9 cellular contexts compared by ENCODE assay signal in the genomic region with DNA sequence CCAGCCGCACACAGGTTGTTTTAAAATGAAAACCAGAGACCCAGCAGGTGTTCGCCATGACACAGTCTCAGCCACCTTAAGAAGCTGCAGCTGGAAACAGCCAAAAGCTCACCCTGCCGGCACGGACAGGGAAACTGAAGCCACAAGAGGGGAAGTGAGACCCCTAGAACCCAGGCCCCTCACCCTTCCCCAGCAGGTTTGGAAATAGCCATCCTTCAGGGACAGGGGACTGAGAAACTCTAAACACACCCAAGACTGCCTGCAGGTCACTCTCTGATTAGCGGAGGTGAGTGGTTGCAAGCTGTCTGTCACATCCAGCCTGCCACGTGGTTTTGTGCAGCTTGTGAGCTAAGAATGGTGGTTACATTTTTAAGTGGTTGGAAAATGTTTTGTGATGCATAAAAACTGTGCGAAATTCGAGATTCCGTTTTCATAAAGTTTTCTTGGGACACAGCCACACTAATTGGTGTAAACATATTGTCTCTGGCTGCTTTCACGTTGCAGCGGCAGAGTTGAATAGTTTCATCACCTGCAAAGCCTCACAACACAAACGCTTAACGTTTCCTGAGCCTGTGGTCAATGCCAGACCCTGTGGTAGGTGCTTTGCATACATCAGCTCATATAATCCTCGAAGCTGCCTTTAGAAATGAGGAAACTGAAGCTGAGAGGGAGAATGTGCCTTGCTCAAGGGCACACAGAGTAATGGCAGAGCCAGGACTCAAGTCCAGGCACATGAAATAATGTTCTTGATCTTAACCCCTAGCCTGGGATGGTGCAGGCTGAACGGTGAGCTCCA. TPM values are rescaled to one million over a fixed set of nuclear protein-coding genes. Genes with fewer than 3 reads are reported as not detected.
DNase-seq lines count a peak whose midpoint lies in the region; ATAC-seq, FAIRE-seq and TF ChIP-seq lines count a peak whose summit lies in the region.
"Had no signal": no experiment of that assay in that cellular context is flagged by ENCODE, and none has a peak within 500 bp of the region (broad histone marks: within the 10 kb centered on the region; RNA-seq: fewer than 3 reads in every experiment).

No MANE protein-coding gene starts in this region.

- DNase-seq in activated CD4-positive, alpha-beta T cell treated with anti-CD3 and anti-CD28 coated beads, Interleukin-2, amount 10 ng/mL, durations not matched to agents 24 days and 14 days, result peak; percentile 87
- peak; percentile 26 for DNase-seq in mesendoderm
- no peak for DNase-seq in urothelium cell line (ENCODE audit: low spot score)
- no peak for DNase-seq in esophagus muscularis mucosa (ENCODE audit: extremely low spot score)
- DNase-seq in DMS153 (lab: John Stamatoyannopoulos, UW), result no peak

- no peak overlapping the region for H2BK120ac ChIP-seq in mesendoderm (ENCODE audit: low read depth, low read length)

- no peak overlapping the region for H4K8ac ChIP-seq in mesendoderm (ENCODE audit: low read depth, low read length)

- no peak overlapping the region for H2BK15ac ChIP-seq in mesendoderm (replicated peaks; ENCODE audit: low read depth)

- TF ChIP-seq EP300 in esophagus muscularis mucosa (IDR thresholded peaks at IDR 0.05), result no peak

- TF ChIP-seq CTCF in esophagus muscularis mucosa (IDR thresholded peaks at IDR 0.05), result no peak

- H2BK5ac ChIP-seq in mesendoderm (ENCODE audit: low read length), result no peak overlapping the region

- no peaks in the 10 kb centered on the region for H3K79me1 ChIP-seq in mesendoderm (ENCODE audit: low read length)

- peaks cover 18% of the 10 kb centered on the region for H3K36me3 Mint-ChIP-seq in activated CD4-positive, alpha-beta T cell treated with anti-CD3 and anti-CD28 coated beads, Interleukin-2, amount 10 ng/mL, durations not matched to agents 24 days and 14 days (ENCODE audit: low read depth)

- no peak overlapping the region for H3K27ac ChIP-seq in mesendoderm (ENCODE audit: low read depth, low read length)
- no peak overlapping the region for H3K27ac ChIP-seq in esophagus muscularis mucosa (replicated peaks in 1 of 4)

- no peak for FAIRE-seq in urothelium cell line (lab: Jason Lieb, UNC)
- FAIRE-seq: keratinocyte had no signal

- peaks cover 6% of the 10 kb centered on the region for H3K4me1 ChIP-seq in mesendoderm (ENCODE audit: control insufficient read depth, low read depth, low read length)
- H3K4me1 ChIP-seq in esophagus muscularis mucosa, result peaks cover 26 to 51% (median 34%) of the 10 kb centered on the region in 4 donors

- no peaks in the 10 kb centered on the region for H3K9me3 ChIP-seq in esophagus muscularis mucosa

- no peak for TF ChIP-seq POLR2A in esophagus muscularis mucosa (IDR thresholded peaks at IDR 0.05; ENCODE audit: low read depth)

- peaks cover 68% of the 10 kb centered on the region for H3K4me1 Mint-ChIP-seq in activated CD4-positive, alpha-beta T cell treated with anti-CD3 and anti-CD28 coated beads, Interleukin-2, amount 10 ng/mL, durations not matched to agents 24 days and 14 days

- peak overlapping the region; percentile 98 for H3K4me3 Mint-ChIP-seq in activated CD4-positive, alpha-beta T cell treated with anti-CD3 and anti-CD28 coated beads, Interleukin-2, amount 10 ng/mL, durations not matched to agents 24 days and 14 days

- WGBS in mesendoderm (ENCODE audit: extremely low coverage, insufficient coverage, low lambda C conversion rate), result no CpG with 5 or more reads among the region's 15 CpGs
- WGBS in esophagus muscularis mucosa, result 57% methylated on average over 15 of the region's 15 CpGs

- no peak overlapping the region for H3K4me2 ChIP-seq in mesendoderm (ENCODE audit: low read length)

- H3K36me3 ChIP-seq in mesendoderm (ENCODE audit: control insufficient read depth, insufficient read depth, low read length), result no peaks in the 10 kb centered on the region
- H3K36me3 ChIP-seq in esophagus muscularis mucosa, result no peaks in the 10 kb centered on the region

- no peaks in the 10 kb centered on the region for H3K9me3 Mint-ChIP-seq in activated CD4-positive, alpha-beta T cell treated with anti-CD3 and anti-CD28 coated beads, Interleukin-2, amount 10 ng/mL, durations not matched to agents 24 days and 14 days

- peak; percentile 46 for ATAC-seq in GM18519 (IDR thresholded peaks at IDR 0.05; ENCODE audit: low FRiP score, unreplicated experiment)
- peak; percentile 59 for ATAC-seq in GM21529 (IDR thresholded peaks at IDR 0.05; ENCODE audit: unreplicated experiment)
- peak; percentile 41 for ATAC-seq in HG03575 (IDR thresholded peaks at IDR 0.05; ENCODE audit: extremely low read depth, insufficient number of reproducible peaks, low FRiP score, unreplicated experiment)

- no peak overlapping the region for H3K4ac ChIP-seq in mesendoderm (ENCODE audit: low read depth, low read length)

- H3K27me3 ChIP-seq in mesendoderm (ENCODE audit: insufficient read depth, low read length, poor library complexity) (no peaks in the 10 kb centered on the region), esophagus muscularis mucosa (peaks cover 0 to 30% (median 0%) of the 10 kb centered on the region in 4 donors)

- no peaks in the 10 kb centered on the region for H3K27me3 Mint-ChIP-seq in activated CD4-positive, alpha-beta T cell treated with anti-CD3 and anti-CD28 coated beads, Interleukin-2, amount 10 ng/mL, durations not matched to agents 24 days and 14 days

- no peak overlapping the region for H4K5ac ChIP-seq in mesendoderm (ENCODE audit: low read length)

- H3K9ac ChIP-seq in mesendoderm (ENCODE audit: low read length), result no peak overlapping the region

- intact Hi-C loops in activated CD4-positive, alpha-beta T cell treated with anti-CD3 and anti-CD28 coated beads, Interleukin-2, amount 10 ng/mL, durations not matched to agents 24 days and 14 days (cut with micrococcal nuclease), result loop anchor here (2.0 kb wide), 1 partner anchor 95 kb away; the partner anchor contains the start of gene CORO1C
- intact Hi-C loops in esophagus muscularis mucosa (cut with DNase I), result no loop called here

- no peak overlapping the region for H3K23ac ChIP-seq in mesendoderm (ENCODE audit: low read length)

- no peak overlapping the region for H2AK5ac ChIP-seq in mesendoderm (ENCODE audit: low read length)

- no peaks in the 10 kb centered on the region for H3K79me2 ChIP-seq in mesendoderm (ENCODE audit: control insufficient read depth, insufficient read depth, low read length)

- H3K18ac ChIP-seq in mesendoderm (ENCODE audit: low read length), result no peak overlapping the region

- H3K4me3 ChIP-seq in mesendoderm (ENCODE audit: low read length) (no peak overlapping the region), esophagus muscularis mucosa (no peak overlapping the region)

- H3K27ac Mint-ChIP-seq in activated CD4-positive, alpha-beta T cell treated with anti-CD3 and anti-CD28 coated beads, Interleukin-2, amount 10 ng/mL, durations not matched to agents 24 days and 14 days, result peak overlapping the region; percentile 99

- H3K56ac ChIP-seq in mesendoderm (ENCODE audit: low read length), result no peak overlapping the region

RNA-seq across cellular contexts. Expression of gene SELPLG, which starts 1.7 kb away (rescaled TPM):
- total RNA-seq in activated CD4-positive, alpha-beta T cell treated with anti-CD3 and anti-CD28 coated beads, Interleukin-2, amount 10 ng/mL, durations not matched to agents 24 days and 14 days, result 47.4 and 49.4 TPM in 2 replicates
- polyA plus RNA-seq in mesendoderm (2013, experiment 1 of 2), result 0.03 TPM
- polyA plus RNA-seq in mesendoderm (2013, experiment 2 of 2), result 0.11 TPM
- 10 to 100 TPM in 2 of 4 donors, 1 to 10 TPM in 2; 7.2 to 15.7 (median 10.0) TPM for total RNA-seq in esophagus muscularis mucosa

RNA-seq across cellular contexts. Expression of gene TMEM119, which starts 37.5 kb away (rescaled TPM):
- 0.47 TPM in 1 of 2 replicates, not detected in the other for total RNA-seq in activated CD4-positive, alpha-beta T cell treated with anti-CD3 and anti-CD28 coated beads, Interleukin-2, amount 10 ng/mL, durations not matched to agents 24 days and 14 days
- polyA plus RNA-seq in mesendoderm (2013, experiment 1 of 2), result 0.14 TPM
- 0.13 TPM for polyA plus RNA-seq in mesendoderm (2013, experiment 2 of 2)
- 10 to 100 TPM in 1 of 4 donors, 1 to 10 TPM in 3; 3.6 to 12.2 (median 7.1) TPM for total RNA-seq in esophagus muscularis mucosa
- polyA plus RNA-seq: keratinocyte had no signal

Comparison
In these comparisons a context has a peak if more than half of its experiments do, and no peak if none do; other contexts are left out.
1. DNase-seq: peak in activated CD4-positive, alpha-beta T cell treated with anti-CD3 and anti-CD28 coated beads, Interleukin-2, amount 10 ng/mL, durations not matched to agents 24 days and 14 days (single experiment) and mesendoderm (single experiment); none in urothelium cell line (single experiment), esophagus muscularis mucosa (single experiment) and DMS153 (single experiment).
2. Peak in every context shown above with its lines, with median percentiles within 50 percentile points of each other: ATAC-seq.